Comparison of ENCODE assay signal across 1 cellular context in genomic region chr20:40258931-40259330, GRCh38.
TF ChIP-seq lines count a peak whose summit lies in the region.

No MANE protein-coding gene starts in this region.

TF ChIP-seq in H1, 55 proteins besides CTCF, POLR2A, EP300 and RAD21 (continued from another document):
- TF ChIP-seq CBX8 (IDR thresholded peaks at IDR 0.05; ENCODE audit: borderline replicate concordance, low read depth, low read length), result no peak
- TF ChIP-seq BCL11A (IDR thresholded peaks at IDR 0.05; ENCODE audit: low read depth in 2 of 2, low read length in 2 of 2), result no peak
- TF ChIP-seq KDM5A (IDR thresholded peaks at IDR 0.05; ENCODE audit: low read length), result no peak
- TF ChIP-seq TAF1 (IDR thresholded peaks at IDR 0.05; ENCODE audit: low read depth, low read length), result no peak
- TF ChIP-seq SIX5 (IDR thresholded peaks at IDR 0.05; ENCODE audit: low read depth, low read length), result no peak
- TF ChIP-seq GABPA (IDR thresholded peaks at IDR 0.05; ENCODE audit: borderline replicate concordance, insufficient read depth, low read length), result no peak
- TF ChIP-seq KDM4A (IDR thresholded peaks at IDR 0.05; ENCODE audit: low read depth, low read length, severe bottlenecking), result no peak
- TF ChIP-seq NRF1 (IDR thresholded peaks at IDR 0.05; ENCODE audit: low read depth, low read length), result no peak
- no peak for TF ChIP-seq CHD1 (IDR thresholded peaks at IDR 0.05; ENCODE audit: low read depth, low read length)
- TF ChIP-seq JUND (IDR thresholded peaks at IDR 0.05; ENCODE audit: low read length), result no peak
- TF ChIP-seq MAX (IDR thresholded peaks at IDR 0.05), result no peak
- TF ChIP-seq SRF (IDR thresholded peaks at IDR 0.05; ENCODE audit: low read depth, low read length), result no peak
- TF ChIP-seq E2F6 (IDR thresholded peaks at IDR 0.05), result no peak
- TF ChIP-seq ASH2L (IDR thresholded peaks at IDR 0.05; ENCODE audit: low read length), result no peak
